ENCODE assay signal across 21 cellular contexts in genomic region chr22:36879775-36880174, GRCh38. TPM values are rescaled to one million over a fixed set of nuclear protein-coding genes. Genes with fewer than 3 reads are reported as not detected.
"Had no signal": no experiment of that assay in that cellular context is flagged by ENCODE, and none has a peak within 500 bp of the region (broad histone marks: within the 10 kb centered on the region; RNA-seq: fewer than 3 reads in every experiment).

No MANE protein-coding gene starts in this region.

- H3K27ac Mint-ChIP-seq: activated naive CD4-positive, alpha-beta T cell treated with anti-CD3 and anti-CD28 coated beads, Interleukin-2, amount 10 ng/mL, durations not matched to agents 7 days and 5 days; naive B cell; T-helper 17 cell had no signal

- H3K4me3 ChIP-seq: gastrocnemius medialis, heart left ventricle, mucosa of descending colon, smooth muscle cell, stomach, testis, upper lobe of left lung had no signal

- ATAC-seq: gastrocnemius medialis, left ventricle myocardium superior, mucosa of descending colon, sciatic nerve, T-helper 17 cell had no signal

- H3K4me1 Mint-ChIP-seq: naive B cell, T-helper 17 cell had no signal

- H3K9me3 ChIP-seq: testis had no signal

- DNase-seq: activated CD4-positive, alpha-beta T cell treated with anti-CD3 and anti-CD28 coated beads, Interleukin-2, amount 50 U/mL, for 48 hours; activated naive CD4-positive, alpha-beta T cell treated with anti-CD3 and anti-CD28 coated beads, Interleukin-2, amount 10 ng/mL, durations not matched to agents 7 days and 5 days; activated T-cell treated with anti-CD3 and anti-CD28 coated beads for 4 hours; cerebellar nuclear complex; effector memory CD4-positive, alpha-beta T cell; gastrocnemius medialis; heart left ventricle; kidney glomerular epithelial cell; left ventricle myocardium superior; mucosa of descending colon; naive B cell; stimulated activated CD4-positive, alpha-beta T cell treated with anti-CD3 and anti-CD28 coated beads, Interleukin-4, amount 100 ng/mL, for 1 hour; stomach; T-helper 17 cell; testis; upper lobe of left lung had no signal

- H3K27me3 ChIP-seq: testis, upper lobe of left lung had no signal

- H3K4me3 Mint-ChIP-seq: activated naive CD4-positive, alpha-beta T cell treated with anti-CD3 and anti-CD28 coated beads, Interleukin-2, amount 10 ng/mL, durations not matched to agents 7 days and 5 days; dendritic cell treated with granulocyte-macrophage colony-stimulating factor and Interleukin-4, amounts not matched to agents 40 ng/mL and 50 ng/mL, for 4 days; naive B cell; T-helper 17 cell had no signal

- H3K4me1 ChIP-seq: gastrocnemius medialis, parathyroid adenoma, testis had no signal

- H3K36me3 ChIP-seq: gastrocnemius medialis had no signal

- H3K27me3 Mint-ChIP-seq: activated naive CD4-positive, alpha-beta T cell treated with anti-CD3 and anti-CD28 coated beads, Interleukin-2, amount 10 ng/mL, durations not matched to agents 7 days and 5 days; dendritic cell treated with granulocyte-macrophage colony-stimulating factor and Interleukin-4, amounts not matched to agents 40 ng/mL and 50 ng/mL, for 4 days; T-helper 17 cell had no signal

- H3K27ac ChIP-seq: gastrocnemius medialis, heart left ventricle, parathyroid adenoma, stomach, testis, upper lobe of left lung had no signal

- H3K9ac ChIP-seq: parathyroid adenoma had no signal

RNA-seq across cellular contexts. Expression of gene NCF4, which starts 19.0 kb away (rescaled TPM):
- total RNA-seq: bronchial epithelial cell, smooth muscle cell had no signal

RNA-seq across cellular contexts. Expression of gene CSF2RB, which starts 33.7 kb away (rescaled TPM):
- total RNA-seq: bronchial epithelial cell, smooth muscle cell had no signal
